Comparison of ENCODE assay signal across 10 cellular contexts in the genomic region with DNA sequence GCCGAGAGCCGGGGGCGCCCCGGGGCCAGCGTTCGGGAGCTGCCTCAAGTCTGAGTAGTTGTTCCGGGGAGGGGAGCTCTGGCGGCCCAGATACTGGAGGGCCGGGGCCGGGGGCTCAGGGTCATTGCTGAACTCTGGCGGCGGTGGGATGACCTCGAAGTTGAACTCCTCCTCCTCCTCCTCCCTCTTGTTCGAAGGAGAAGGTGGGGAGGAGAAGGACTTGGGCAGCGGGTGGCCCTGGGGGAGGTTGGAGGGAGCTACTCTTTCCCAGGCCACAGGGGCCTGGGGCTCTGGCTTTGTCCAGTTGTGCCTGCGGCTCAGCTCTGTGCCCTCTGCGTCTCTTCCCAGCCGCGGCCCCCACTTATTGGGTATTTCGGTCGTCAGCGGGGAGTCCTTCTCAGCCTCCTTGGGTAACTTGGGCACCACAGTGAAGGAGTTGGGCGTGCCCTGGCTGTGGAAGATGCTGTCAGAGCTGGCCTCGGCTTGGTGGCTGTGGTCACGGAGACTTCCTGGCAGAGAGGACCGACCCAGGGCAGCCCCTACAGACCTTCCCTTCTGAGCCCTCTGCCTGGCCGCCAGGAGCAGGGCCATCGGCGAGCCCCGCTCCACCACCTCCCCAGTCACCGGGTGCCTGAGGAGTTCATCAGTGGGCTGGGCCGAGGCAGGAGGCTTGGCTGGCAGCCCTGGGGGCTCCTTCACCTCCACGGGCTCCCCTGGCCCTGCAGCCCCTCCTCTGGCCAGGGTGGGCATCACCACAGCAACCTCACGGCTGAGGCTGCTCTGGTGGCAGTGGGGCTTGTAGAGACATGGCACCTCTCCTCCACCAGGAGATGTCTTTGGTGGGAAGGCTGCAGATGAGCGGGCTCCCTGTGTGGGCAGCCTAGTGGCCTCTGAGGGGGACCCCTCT. TPM values are rescaled to one million over a fixed set of nuclear protein-coding genes. Genes with fewer than 3 reads are reported as not detected.
A peak's percentile ranks its signal among the peaks of the same experiment; 100 is the strongest.
DNase-seq lines count a peak whose midpoint lies in the region; ATAC-seq, FAIRE-seq and TF ChIP-seq lines count a peak whose summit lies in the region.
"Had no signal": no experiment of that assay in that cellular context is flagged by ENCODE, and none has a peak within 500 bp of the region (broad histone marks: within the 10 kb centered on the region; RNA-seq: fewer than 3 reads in every experiment).

No MANE protein-coding gene starts in this region.

- H3K79me2 ChIP-seq in GM23338 (replicated peaks; ENCODE audit: insufficient read depth) (no peaks in the 10 kb centered on the region), OCI-LY1 (ENCODE audit: insufficient read depth, low read length) (no peaks in the 10 kb centered on the region)

- H3K4me3 ChIP-seq in GM23338 (peak overlapping the region; percentile 71), OCI-LY1 (ENCODE audit: low read depth, low read length, poor library complexity, severe bottlenecking) (peak overlapping the region; percentile 62), esophagus squamous epithelium (peak overlapping the region; percentile 15 to 64 (median 35)), small intestine (ENCODE audit: low read depth in 1 of 2, low read length in 2 of 2) (peak overlapping the region; percentile 42 to 43)

- peaks cover 19% of the 10 kb centered on the region for H4K20me1 ChIP-seq in GM23338 (replicated peaks; ENCODE audit: insufficient read depth)
- H4K20me1 ChIP-seq in OCI-LY1 (ENCODE audit: insufficient read depth, low read length) = no peaks in the 10 kb centered on the region

- WGBS in esophagus squamous epithelium, 2 donors = 82 to 94% methylated on average over 3 to 8 of the region's 35 CpGs
- WGBS in small intestine, 3 donors = 65 to 88% (median 78%) methylated on average over 34 to 35 of the region's 35 CpGs

- H3K36me3 ChIP-seq in GM23338 (ENCODE audit: insufficient read depth) (peaks cover 3% of the 10 kb centered on the region; the same call in 1 of the 2 replicates), OCI-LY1 (ENCODE audit: insufficient read depth, low read length) (no peaks in the 10 kb centered on the region), esophagus squamous epithelium (peaks cover 7 to 74% (median 7%) of the 10 kb centered on the region in 3 donors), small intestine (ENCODE audit: control insufficient read depth in 2 of 2, insufficient read depth in 2 of 2, low read length in 2 of 2) (peaks cover 0 to 9% of the 10 kb centered on the region in 2 donors)

- H3K36me3 Mint-ChIP-seq in GM23338 (ENCODE audit: low read depth) = peaks cover 55% of the 10 kb centered on the region

- H3K4me2 ChIP-seq in GM23338 (peak overlapping the region; percentile 86), OCI-LY1 (ENCODE audit: low read length) (peak overlapping the region; percentile 84)

- H3K9me3 ChIP-seq in OCI-LY1 (ENCODE audit: low read length) (no peaks in the 10 kb centered on the region), esophagus squamous epithelium (no peaks in the 10 kb centered on the region), small intestine (ENCODE audit: control insufficient read depth, low read depth) (no peaks in the 10 kb centered on the region)

- H3K4me1 ChIP-seq in GM23338 (ENCODE audit: insufficient read depth) (peaks cover 13% of the 10 kb centered on the region; the same call in 1 of the 2 replicates), OCI-LY1 (ENCODE audit: insufficient read depth, low read length, severe bottlenecking) (peaks cover 15% of the 10 kb centered on the region), esophagus squamous epithelium (peaks cover 31 to 76% (median 37%) of the 10 kb centered on the region in 3 donors), small intestine (ENCODE audit: control insufficient read depth in 2 of 2, insufficient read depth in 1 of 2, low read depth in 1 of 2, low read length in 1 of 2) (peaks cover 0 to 5% of the 10 kb centered on the region in 2 donors)

- peaks cover 33% of the 10 kb centered on the region for H3F3A ChIP-seq in GM23338 (replicated peaks; ENCODE audit: low read depth)
- no peaks in the 10 kb centered on the region for H3F3A ChIP-seq in OCI-LY1 (ENCODE audit: insufficient read depth, low read length)

- H2AFZ ChIP-seq in GM23338 (peak overlapping the region; percentile 66; the same call in 1 of the 2 replicates), OCI-LY1 (ENCODE audit: low read length) (no peak overlapping the region)

- intact Hi-C loops in esophagus squamous epithelium (cut with DNase I) = no loop called here

- H3K4me1 Mint-ChIP-seq in GM23338 = peaks cover 20% of the 10 kb centered on the region

- no peak overlapping the region for H3K27ac Mint-ChIP-seq in GM23338

- FAIRE-seq in small intestine (lab: Jason Lieb, UNC) = no peak
- FAIRE-seq: endometrium had no signal

- no peak for TF ChIP-seq POLR2A in esophagus squamous epithelium (IDR thresholded peaks at IDR 0.05)

- H3K4me3 Mint-ChIP-seq in GM23338 = peak overlapping the region; percentile 60; the same call in 2 of the 3 replicates

- H3K9me2 ChIP-seq in GM23338 (ENCODE audit: insufficient read depth) (no peaks in the 10 kb centered on the region), OCI-LY1 (ENCODE audit: low read depth, low read length) (no peaks in the 10 kb centered on the region)

- no peaks in the 10 kb centered on the region for H3K9me3 Mint-ChIP-seq in GM23338

- ATAC-seq in GM23338 (peak; percentile 52), GM21360 (IDR thresholded peaks at IDR 0.05; ENCODE audit: unreplicated experiment) (no peak), GM21367 (IDR thresholded peaks at IDR 0.05; ENCODE audit: unreplicated experiment) (no peak), HG02981 (IDR thresholded peaks at IDR 0.05; ENCODE audit: unreplicated experiment) (no peak), HG03469 (IDR thresholded peaks at IDR 0.05; ENCODE audit: unreplicated experiment) (no peak)

- peak; percentile 72 for DNase-seq in GM23338 (ENCODE audit: low spot score)
- no peak for DNase-seq in esophagus squamous epithelium (lab: John Stamatoyannopoulos, UW)
- no peak for DNase-seq in small intestine
- DNase-seq: T1000 had no signal

- peak overlapping the region; percentile 63 for H3K9ac ChIP-seq in OCI-LY1 (ENCODE audit: low read length)

- H3K27me3 ChIP-seq in GM23338 (ENCODE audit: insufficient read depth) (peaks cover 10% of the 10 kb centered on the region; the same call in 1 of the 2 replicates), OCI-LY1 (ENCODE audit: insufficient read depth, low read length) (peaks cover 10% of the 10 kb centered on the region; the same call in 1 of the 2 replicates), esophagus squamous epithelium (peaks cover 0 to 6% (median 0%) of the 10 kb centered on the region in 4 donors), small intestine (ENCODE audit: control insufficient read depth in 2 of 2, insufficient read depth in 2 of 2, low read length in 2 of 2) (no peaks in the 10 kb centered on the region)

- peaks cover 19% of the 10 kb centered on the region for H3K27me3 Mint-ChIP-seq in GM23338 (ENCODE audit: insufficient read depth, low read depth, poor library complexity)

- TF ChIP-seq CTCF in GM23338 (conservative IDR thresholded peaks at IDR 0.05; ENCODE audit: low read depth in 2 of 2) (0 out of 4 replicates have a peak, but pooled peaks have one; percentile 6 to 16), OCI-LY1 (IDR thresholded peaks at IDR 0.05; ENCODE audit: low read length) (peak; percentile 15; the same call in 1 of the 2 replicates), esophagus squamous epithelium (IDR thresholded peaks at IDR 0.05) (peak in 1 of 6 experiments; percentile 7)

- H3K27ac ChIP-seq in GM23338 (ENCODE audit: low read depth) (0 out of 2 replicates have a peak overlapping the region, but pooled peaks have one; percentile 66), OCI-LY1 (ENCODE audit: low read depth, low read length, poor library complexity, severe bottlenecking) (no peak overlapping the region), esophagus squamous epithelium (peak overlapping the region in 3 of 4 donors; percentile 43 to 92 (median 50)), small intestine (ENCODE audit: low read depth in 1 of 2, low read length in 1 of 2) (peak overlapping the region in 1 of 2 donors; percentile 37)

TF ChIP-seq in GM23338, 12 proteins besides CTCF, POLR2A, EP300 and RAD21 (continues in another document):
- no peak for TF ChIP-seq ZNF114 (CRISPR knock-in tag; IDR thresholded peaks at IDR 0.05)
- TF ChIP-seq STAT1 (IDR thresholded peaks at IDR 0.05; ENCODE audit: unreplicated experiment) = no peak
- TF ChIP-seq EZH2phosphoT487 (IDR thresholded peaks at IDR 0.05; ENCODE audit: unreplicated experiment) = no peak
- no peak for TF ChIP-seq EZH2 (IDR thresholded peaks at IDR 0.05; ENCODE audit: low read depth, unreplicated experiment)
- no peak for TF ChIP-seq NANOG (IDR thresholded peaks at IDR 0.05; ENCODE audit: borderline replicate concordance)

RNA-seq across cellular contexts. Expression of a gene that starts 37.4 kb away (rescaled TPM):
- total RNA-seq in GM23338 (2014; rRNA removed; shearing (Covaris generic)) = 40.9 and 48.3 TPM in 2 replicates
- 22.2 and 24.3 TPM in 2 replicates for polyA plus RNA-seq in GM23338 (2016; fragmentation: Nextera tagmentation; extraction: Ambion mirVana)
- 100 to 1,000 TPM in 3 of 4 donors, 10 to 100 TPM in 1; 87.8 to 254 (median 142) TPM for total RNA-seq in esophagus squamous epithelium
- 100 to 1,000 TPM in 2 of 3 donors, 10 to 100 TPM in 1; 44.1 to 198 (median 119) TPM for polyA plus RNA-seq in small intestine

RNA-seq across cellular contexts. Expression of a gene that starts 54.7 kb away (rescaled TPM):
- total RNA-seq in GM23338 (2014; rRNA removed; shearing (Covaris generic)) = 26.5 and 30.6 TPM in 2 replicates
- polyA plus RNA-seq in GM23338 (2016; fragmentation: Nextera tagmentation; extraction: Ambion mirVana) (18.7 and 19.1 TPM in 2 replicates), small intestine (10 to 100 TPM in 1 of 3 donors, 1 to 10 TPM in 2; 6.7 to 14.4 (median 7.3) TPM)
- 10 to 100 TPM in 3 of 4 donors, 1 to 10 TPM in 1; 6.0 to 33.2 (median 10.8) TPM for total RNA-seq in esophagus squamous epithelium
